ENCODE assay signal across 10 cellular contexts in the genomic region with DNA sequence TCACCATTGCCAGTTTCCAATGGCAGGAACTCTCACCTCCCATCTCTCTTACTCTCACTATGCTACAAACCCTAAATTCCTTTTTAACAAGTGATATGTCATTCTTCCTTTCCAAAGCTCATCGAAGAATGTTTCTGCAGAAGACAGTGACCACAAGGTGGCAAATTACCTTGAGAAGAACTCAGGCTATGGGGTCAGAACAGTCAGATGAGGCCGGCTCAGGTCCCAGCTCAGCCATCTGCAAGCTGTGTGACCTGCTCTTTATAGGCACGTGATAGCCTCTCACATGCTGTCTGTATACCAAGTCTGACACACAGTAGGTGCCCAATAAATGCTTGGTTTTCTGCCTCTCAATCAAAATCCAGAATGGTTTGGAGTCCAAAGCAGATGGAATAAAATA.
DNase-seq lines count a peak whose midpoint lies in the region; ATAC-seq and TF ChIP-seq lines count a peak whose summit lies in the region.
"Had no signal": no experiment of that assay in that cellular context is flagged by ENCODE, and none has a peak within 500 bp of the region (broad histone marks: within the 10 kb centered on the region; RNA-seq: fewer than 3 reads in every experiment).

No MANE protein-coding gene starts in this region.

- peak overlapping the region; percentile 21 for H3K4me2 ChIP-seq in OCI-LY7 (ENCODE audit: low read length)

- no peaks in the 10 kb centered on the region for H3K9me3 Mint-ChIP-seq in naive thymus-derived CD8-positive, alpha-beta T cell
- H3K9me3 Mint-ChIP-seq in activated T-helper 2 cell treated with anti-CD3 and anti-CD28 coated beads, Interferon-gamma antibody, Interleukin-2, Interleukin-4, amounts not matched to agents 10 μg/mL and 5 μg/mL and 100 μg/mL, durations not matched to agents 14 hours and 24 hours and 36 hours, result no peaks in the 10 kb centered on the region

- TF ChIP-seq CTCF in OCI-LY7 (conservative IDR thresholded peaks at IDR 0.05; ENCODE audit: low read length), result peak; percentile 77

- peak; percentile 39 for ATAC-seq in GM19372 (IDR thresholded peaks at IDR 0.05; ENCODE audit: low read depth, unreplicated experiment)
- peak in 1 of 2 donors; percentile 47 for ATAC-seq in naive thymus-derived CD8-positive, alpha-beta T cell
- ATAC-seq in HG03135 (IDR thresholded peaks at IDR 0.05; ENCODE audit: unreplicated experiment), result no peak

- H3K36me3 ChIP-seq in OCI-LY7 (ENCODE audit: insufficient read depth, low read length), result peaks cover 5% of the 10 kb centered on the region; the same call in 1 of the 2 replicates

- peak overlapping the region in 6 of 10 donors; percentile 1 to 76 (median 10) for H3K27ac Mint-ChIP-seq in naive thymus-derived CD8-positive, alpha-beta T cell
- no peak overlapping the region for H3K27ac Mint-ChIP-seq in activated T-helper 2 cell treated with anti-CD3 and anti-CD28 coated beads, Interferon-gamma antibody, Interleukin-2, Interleukin-4, amounts not matched to agents 10 μg/mL and 5 μg/mL and 100 μg/mL, durations not matched to agents 14 hours and 24 hours and 36 hours

- H3K36me3 Mint-ChIP-seq in naive thymus-derived CD8-positive, alpha-beta T cell, result peaks cover 0 to 34% (median 0%) of the 10 kb centered on the region in 3 donors
- H3K36me3 Mint-ChIP-seq in activated T-helper 2 cell treated with anti-CD3 and anti-CD28 coated beads, Interferon-gamma antibody, Interleukin-2, Interleukin-4, amounts not matched to agents 10 μg/mL and 5 μg/mL and 100 μg/mL, durations not matched to agents 14 hours and 24 hours and 36 hours (ENCODE audit: low read depth), result peaks cover 38% of the 10 kb centered on the region

- no peak overlapping the region for H3K27ac ChIP-seq in OCI-LY7 (ENCODE audit: low read depth, low read length, poor library complexity, severe bottlenecking)

- no peaks in the 10 kb centered on the region for H3K9me2 ChIP-seq in OCI-LY7 (ENCODE audit: insufficient read depth, low read length)

- H3K4me3 ChIP-seq in OCI-LY7 (ENCODE audit: low read depth, low read length, poor library complexity, severe bottlenecking), result no peak overlapping the region

- no peaks in the 10 kb centered on the region for H4K20me1 ChIP-seq in OCI-LY7 (ENCODE audit: insufficient read depth, low read length)

- peaks cover 20 to 65% (median 50%) of the 10 kb centered on the region in 4 donors for H3K4me1 Mint-ChIP-seq in naive thymus-derived CD8-positive, alpha-beta T cell
- H3K4me1 Mint-ChIP-seq in activated T-helper 2 cell treated with anti-CD3 and anti-CD28 coated beads, Interferon-gamma antibody, Interleukin-2, Interleukin-4, amounts not matched to agents 10 μg/mL and 5 μg/mL and 100 μg/mL, durations not matched to agents 14 hours and 24 hours and 36 hours (ENCODE audit: low read depth), result peaks cover 33% of the 10 kb centered on the region

- H2AFZ ChIP-seq in OCI-LY7 (ENCODE audit: low read length), result no peak overlapping the region

- DNase-seq in DMS53 (lab: John Stamatoyannopoulos, UW) (peak; percentile 37), DMS53 treated with DMSO at 0.1 percent for 48 hours (lab: John Stamatoyannopoulos, UW; ENCODE audit: unreplicated experiment) (no peak), OCI-LY7 (ENCODE audit: low spot score) (peak; percentile 82), NCI-H1105 treated with DMSO at 0.1 percent for 48 hours (lab: John Stamatoyannopoulos, UW) (no peak)
- peak in 1 of 10 donors; percentile 16 for DNase-seq in naive thymus-derived CD8-positive, alpha-beta T cell
- DNase-seq in activated T-helper 2 cell treated with anti-CD3 and anti-CD28 coated beads, Interferon-gamma antibody, Interleukin-2, Interleukin-4, amounts not matched to agents 10 μg/mL and 5 μg/mL and 100 μg/mL, durations not matched to agents 14 hours and 24 hours and 36 hours (ENCODE audit: low spot score), result no peak
- DNase-seq: 8988T, NCI-H2171 treated with DMSO at 0.1 percent for 48 hours had no signal

- H3K27me3 Mint-ChIP-seq in naive thymus-derived CD8-positive, alpha-beta T cell, result no peaks in the 10 kb centered on the region
- no peaks in the 10 kb centered on the region for H3K27me3 Mint-ChIP-seq in activated T-helper 2 cell treated with anti-CD3 and anti-CD28 coated beads, Interferon-gamma antibody, Interleukin-2, Interleukin-4, amounts not matched to agents 10 μg/mL and 5 μg/mL and 100 μg/mL, durations not matched to agents 14 hours and 24 hours and 36 hours (ENCODE audit: low read depth)

- no peak overlapping the region for H3K4me3 Mint-ChIP-seq in naive thymus-derived CD8-positive, alpha-beta T cell
- no peak overlapping the region for H3K4me3 Mint-ChIP-seq in activated T-helper 2 cell treated with anti-CD3 and anti-CD28 coated beads, Interferon-gamma antibody, Interleukin-2, Interleukin-4, amounts not matched to agents 10 μg/mL and 5 μg/mL and 100 μg/mL, durations not matched to agents 14 hours and 24 hours and 36 hours (ENCODE audit: low read depth)

- peaks cover 40% of the 10 kb centered on the region; the same call in 1 of the 2 replicates for H3K79me2 ChIP-seq in OCI-LY7 (ENCODE audit: insufficient read depth, low read depth, low read length)

- BruUV-seq in OCI-LY7 (replicated peaks; lab: Mats Ljungman, UMichigan), result no TSS peak

- CTCF ChIA-PET in OCI-LY7 (lab: Charles Lee; ENCODE audit: unreplicated experiment), result interaction anchor here (0.6 kb wide), 1 partner anchor 40 kb away, joined by 3 read pairs; no protein-coding TSS in a partner anchor

- H3K9me3 ChIP-seq in OCI-LY7 (ENCODE audit: low read length), result no peaks in the 10 kb centered on the region

- intact Hi-C loops in OCI-LY7 (cut with micrococcal nuclease; ENCODE audit: unreplicated experiment), result loop anchor here (1.0 to 5.0 kb wide), 4 partner anchors 28 to 430 kb away; a partner anchor contains a TSS
- intact Hi-C loops in activated T-helper 2 cell treated with anti-CD3 and anti-CD28 coated beads, Interferon-gamma antibody, Interleukin-2, Interleukin-4, amounts not matched to agents 10 μg/mL and 5 μg/mL and 100 μg/mL, durations not matched to agents 14 hours and 24 hours and 36 hours (cut with micrococcal nuclease), result no loop called here

- POLR2A ChIA-PET in OCI-LY7 (lab: Charles Lee), result interaction anchor here (0.8 to 1.9 kb wide), 3 partner anchors 10 to 94 kb away, joined by 3 to 7 read pairs (median 4); no protein-coding TSS in a partner anchor
- POLR2A ChIA-PET in naive thymus-derived CD8-positive, alpha-beta T cell (lab: Charles Lee), result interaction anchor here (0.6 kb wide), 1 partner anchor 18 kb away, joined by 4 read pairs; no protein-coding TSS in a partner anchor

- H3K4me1 ChIP-seq in OCI-LY7 (ENCODE audit: insufficient read depth, low read length, poor library complexity, severe bottlenecking), result peaks cover 83% of the 10 kb centered on the region

Comparison
In these comparisons a context has a peak if more than half of its experiments do, and no peak if none do; other contexts are left out.
1. DNase-seq: peak in DMS53 (single experiment) and OCI-LY7 (single experiment); none in DMS53 treated with DMSO at 0.1 percent for 48 hours (single experiment), NCI-H1105 treated with DMSO at 0.1 percent for 48 hours (single experiment) and activated T-helper 2 cell treated with anti-CD3 and anti-CD28 coated beads, Interferon-gamma antibody, Interleukin-2, Interleukin-4, amounts not matched to agents 10 μg/mL and 5 μg/mL and 100 μg/mL, durations not matched to agents 14 hours and 24 hours and 36 hours (single experiment).